In genomic region chr17:27268394-27269085, GRCh38 we compare ENCODE assay signal across 28 cellular contexts. TPM values are rescaled to one million over a fixed set of nuclear protein-coding genes. Genes with fewer than 3 reads are reported as not detected.
DNase-seq lines count a peak whose midpoint lies in the region; FAIRE-seq lines count a peak whose summit lies in the region.
"Had no signal": no experiment of that assay in that cellular context is flagged by ENCODE, and none has a peak within 500 bp of the region (broad histone marks: within the 10 kb centered on the region; RNA-seq: fewer than 3 reads in every experiment).

No MANE protein-coding gene starts in this region.

- no peaks in the 10 kb centered on the region for H3K79me2 ChIP-seq in Karpas-422 (ENCODE audit: low read length)

- no peaks in the 10 kb centered on the region for H3K36me3 ChIP-seq in Karpas-422 (ENCODE audit: insufficient read depth, low read length)
- H3K36me3 ChIP-seq: MG63, ovary, stomach, thyroid gland had no signal

- no peak overlapping the region for H3K27ac ChIP-seq in Karpas-422 (ENCODE audit: low read length)
- H3K27ac ChIP-seq: GM23248, ovary, skin epidermis, stomach, thyroid gland had no signal

- H3K9me3 Mint-ChIP-seq in dendritic cell treated with granulocyte-macrophage colony-stimulating factor and Interleukin-4, amounts not matched to agents 40 ng/mL and 50 ng/mL, for 4 days: no peaks in the 10 kb centered on the region
- H3K9me3 Mint-ChIP-seq: activated naive CD8-positive, alpha-beta T cell treated with anti-CD3 and anti-CD28 coated beads for 36 hours; CD4-positive, alpha-beta memory T cell; natural killer cell treated with Interleukin-12 subunit alpha and Interleukin-12 subunit beta and Interleukin-15 and Interleukin-18, amount 100 ng/mL, for 72 hours had no signal

- DNase-seq in DMS79 treated with DMSO at 0.1 percent for 48 hours (lab: John Stamatoyannopoulos, UW) (peak; percentile 31), DMS79 (lab: John Stamatoyannopoulos, UW) (no peak), D341Med (ENCODE audit: low spot score) (peak; percentile 78), NCI-H146 treated with DMSO at 0.1 percent for 48 hours (lab: John Stamatoyannopoulos, UW; ENCODE audit: unreplicated experiment) (peak; percentile 31), AG08396 (ENCODE audit: low spot score) (no peak), Karpas-422 (no peak), GM19239 (ENCODE audit: insufficient read length, low spot score) (no peak)
- DNase-seq: 8988T; activated CD4-positive, alpha-beta T cell treated with anti-CD3 and anti-CD28 coated beads for 36 hours; activated effector memory CD4-positive, alpha-beta T cell treated with Interleukin-2 at 50 U/mL for 16 hours; activated naive CD8-positive, alpha-beta T cell treated with anti-CD3 and anti-CD28 coated beads for 36 hours; activated T-cell treated with anti-CD3 and anti-CD28 coated beads for 4 hours; aorta; CD4-positive, alpha-beta memory T cell; effector CD8-positive, alpha-beta T cell; GM23248; kidney; MG63; mucosa of descending colon; NCI-H1694; ovary; stimulated activated CD8-positive, alpha-beta memory T cell treated with anti-CD3 and anti-CD28 coated beads, Interleukin-4, amount 100 ng/mL, for 48 hours; stomach; thyroid gland had no signal

- no peaks in the 10 kb centered on the region for H3K9me3 ChIP-seq in Karpas-422 (ENCODE audit: low read length)
- H3K9me3 ChIP-seq: MG63, mucosa of descending colon, ovary, stomach, thyroid gland had no signal

- no peaks in the 10 kb centered on the region for H3K36me3 Mint-ChIP-seq in dendritic cell treated with granulocyte-macrophage colony-stimulating factor and Interleukin-4, amounts not matched to agents 40 ng/mL and 50 ng/mL, for 4 days (ENCODE audit: low read depth)
- H3K36me3 Mint-ChIP-seq: activated naive CD8-positive, alpha-beta T cell treated with anti-CD3 and anti-CD28 coated beads for 36 hours; CD4-positive, alpha-beta memory T cell; natural killer cell treated with Interleukin-12 subunit alpha and Interleukin-12 subunit beta and Interleukin-15 and Interleukin-18, amount 100 ng/mL, for 72 hours had no signal

- H3K4me1 ChIP-seq in Karpas-422 (ENCODE audit: low read length): no peaks in the 10 kb centered on the region
- H3K4me1 ChIP-seq: thyroid gland had no signal

- no peaks in the 10 kb centered on the region for H3K27me3 ChIP-seq in Karpas-422 (ENCODE audit: low read length)
- H3K27me3 ChIP-seq: ovary, stomach, thyroid gland had no signal

- no peaks in the 10 kb centered on the region for H4K20me1 ChIP-seq in Karpas-422 (ENCODE audit: insufficient read depth, low read depth, low read length)

- intact Hi-C loops in dendritic cell treated with granulocyte-macrophage colony-stimulating factor and Interleukin-4, amounts not matched to agents 40 ng/mL and 50 ng/mL, for 4 days (cut with micrococcal nuclease): no loop called here

- H3K9me2 ChIP-seq in Karpas-422 (replicated peaks; ENCODE audit: insufficient read depth, low read length): no peaks in the 10 kb centered on the region

- peak overlapping the region; percentile 12 for H3K27ac Mint-ChIP-seq in dendritic cell treated with granulocyte-macrophage colony-stimulating factor and Interleukin-4, amounts not matched to agents 40 ng/mL and 50 ng/mL, for 4 days
- H3K27ac Mint-ChIP-seq: activated CD4-positive, alpha-beta T cell treated with anti-CD3 and anti-CD28 coated beads for 36 hours; activated naive CD8-positive, alpha-beta T cell treated with anti-CD3 and anti-CD28 coated beads for 36 hours; CD4-positive, alpha-beta memory T cell; natural killer cell treated with Interleukin-12 subunit alpha and Interleukin-12 subunit beta and Interleukin-15 and Interleukin-18, amount 100 ng/mL, for 72 hours had no signal

- H3K4me1 Mint-ChIP-seq in dendritic cell treated with granulocyte-macrophage colony-stimulating factor and Interleukin-4, amounts not matched to agents 40 ng/mL and 50 ng/mL, for 4 days (ENCODE audit: low read depth): peaks cover 22% of the 10 kb centered on the region
- H3K4me1 Mint-ChIP-seq: activated CD4-positive, alpha-beta T cell treated with anti-CD3 and anti-CD28 coated beads for 36 hours; activated naive CD8-positive, alpha-beta T cell treated with anti-CD3 and anti-CD28 coated beads for 36 hours; CD4-positive, alpha-beta memory T cell had no signal

- no peak for FAIRE-seq in GM19239 (lab: Jason Lieb, UNC)
- FAIRE-seq: colon, kidney had no signal

- no peak overlapping the region for H3K4me3 Mint-ChIP-seq in dendritic cell treated with granulocyte-macrophage colony-stimulating factor and Interleukin-4, amounts not matched to agents 40 ng/mL and 50 ng/mL, for 4 days
- H3K4me3 Mint-ChIP-seq: activated CD4-positive, alpha-beta T cell treated with anti-CD3 and anti-CD28 coated beads for 36 hours; activated naive CD8-positive, alpha-beta T cell treated with anti-CD3 and anti-CD28 coated beads for 36 hours; CD4-positive, alpha-beta memory T cell; natural killer cell treated with Interleukin-12 subunit alpha and Interleukin-12 subunit beta and Interleukin-15 and Interleukin-18, amount 100 ng/mL, for 72 hours had no signal

- H3K27me3 Mint-ChIP-seq in dendritic cell treated with granulocyte-macrophage colony-stimulating factor and Interleukin-4, amounts not matched to agents 40 ng/mL and 50 ng/mL, for 4 days: peaks cover 2% of the 10 kb centered on the region

- no peak overlapping the region for H3K4me2 ChIP-seq in Karpas-422 (ENCODE audit: low read depth, low read length, poor library complexity, severe bottlenecking)

- no peak overlapping the region for H3K4me3 ChIP-seq in Karpas-422 (ENCODE audit: low read length)
- H3K4me3 ChIP-seq: GM23248, MG63, mucosa of descending colon, ovary, skin epidermis, stomach, thyroid gland had no signal

- H2AFZ ChIP-seq in Karpas-422 (ENCODE audit: low read length): no peak overlapping the region
- H2AFZ ChIP-seq: GM23248 had no signal

- H3K9ac ChIP-seq in Karpas-422 (ENCODE audit: low read length): no peak overlapping the region
- H3K9ac ChIP-seq: GM23248 had no signal

RNA-seq across cellular contexts. Expression of gene WSB1, which starts 25.4 kb away (rescaled TPM):
- total RNA-seq in Karpas-422 (2014; rRNA removed; shearing (Covaris generic); ENCODE audit: low replicate concordance): 106 and 128 TPM in 2 replicates

Comparison
In these comparisons a context has a peak if more than half of its experiments do, and no peak if none do; other contexts are left out.
1. DNase-seq: peak in DMS79 treated with DMSO at 0.1 percent for 48 hours (single experiment), D341Med (single experiment) and NCI-H146 treated with DMSO at 0.1 percent for 48 hours (single experiment); none in DMS79 (single experiment), AG08396 (single experiment), Karpas-422 (single experiment) and GM19239 (single experiment).